Comparison of ENCODE assay signal across 8 cellular contexts in the genomic region with DNA sequence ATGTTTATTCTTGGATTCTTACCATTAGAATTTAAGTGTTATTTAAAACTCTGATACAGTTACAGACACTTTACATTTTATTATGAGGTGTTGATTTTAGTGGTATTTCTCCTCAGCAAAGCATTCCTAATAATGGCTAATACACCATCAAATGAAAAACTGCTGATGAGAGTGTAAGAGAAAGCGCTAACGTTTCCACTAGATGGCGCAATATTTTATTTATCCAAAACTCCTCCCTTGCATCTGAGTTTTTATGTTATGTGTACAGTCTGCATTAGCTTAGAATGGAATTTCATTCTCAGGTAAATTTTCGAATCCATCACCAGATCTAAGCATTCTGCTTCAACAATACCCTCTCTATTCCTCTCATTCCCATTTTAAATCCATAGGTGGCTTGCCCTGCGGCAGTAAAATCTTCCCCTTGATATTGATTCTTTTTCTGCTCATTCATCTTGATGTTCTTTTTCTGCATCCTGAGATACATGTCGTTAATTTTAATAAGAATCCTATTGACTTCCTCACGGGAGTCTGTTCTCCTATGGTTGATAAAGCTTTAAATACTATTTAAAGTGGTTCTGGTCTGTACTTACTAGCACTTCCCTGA. TPM values are rescaled to one million over a fixed set of nuclear protein-coding genes. Genes with fewer than 3 reads are reported as not detected.
DNase-seq lines count a peak whose midpoint lies in the region; ATAC-seq and TF ChIP-seq lines count a peak whose summit lies in the region.

No MANE protein-coding gene starts in this region.

- no peak overlapping the region for H3K9ac ChIP-seq in MM.1S (ENCODE audit: low read length)

- no peak for DNase-seq in stimulated activated naive CD8-positive, alpha-beta T cell treated with anti-CD3 and anti-CD28 coated beads, Interleukin-15, amount 100 ng/mL, for 72 hours
- DNase-seq in stimulated activated naive CD8-positive, alpha-beta T cell treated with anti-CD3 and anti-CD28 coated beads, Interleukin-15, Interleukin-2, amounts not matched to agents 100 U/mL and 50 U/mL, for 24 hours = no peak
- DNase-seq in HFF-Myc (ENCODE audit: extremely low read depth, low read depth) (no peak), MM.1S (peak; percentile 71), SW480 (ENCODE audit: low spot score) (peak; percentile 43), pulmonary artery endothelial cell (ENCODE audit: low read depth, low spot score) (peak; percentile 22)
- no peak for DNase-seq in activated naive CD4-positive, alpha-beta T cell treated with Interleukin-2 at 50 U/mL for 16 hours

- H3K9me2 ChIP-seq in MM.1S (replicated peaks; ENCODE audit: insufficient read depth, low read length) = no peaks in the 10 kb centered on the region

- H3K27me3 ChIP-seq in MM.1S (replicated peaks; ENCODE audit: insufficient read depth, low read length) = no peaks in the 10 kb centered on the region
- no peaks in the 10 kb centered on the region for H3K27me3 ChIP-seq in gastroesophageal sphincter

- H3K4me3 ChIP-seq in HFF-Myc (replicated peaks; ENCODE audit: low read depth, low read length) (no peak overlapping the region), MM.1S (ENCODE audit: low read length) (no peak overlapping the region), gastroesophageal sphincter (no peak overlapping the region)

- peaks cover 11% of the 10 kb centered on the region for H3K27me3 Mint-ChIP-seq in stimulated activated naive CD8-positive, alpha-beta T cell treated with anti-CD3 and anti-CD28 coated beads, Interleukin-15, amount 100 ng/mL, for 72 hours

- no peak overlapping the region for H3K4me3 Mint-ChIP-seq in stimulated activated naive CD8-positive, alpha-beta T cell treated with anti-CD3 and anti-CD28 coated beads, Interleukin-15, amount 100 ng/mL, for 72 hours

- peak; percentile 69 for ATAC-seq in stimulated activated naive CD8-positive, alpha-beta T cell treated with anti-CD3 and anti-CD28 coated beads, Interleukin-15, amount 100 ng/mL, for 72 hours
- ATAC-seq in stimulated activated naive CD8-positive, alpha-beta T cell treated with anti-CD3 and anti-CD28 coated beads, Interleukin-15, Interleukin-2, amounts not matched to agents 100 U/mL and 50 U/mL, for 24 hours = no peak
- ATAC-seq in gastroesophageal sphincter = peak; percentile 62

- H3K9me3 ChIP-seq in MM.1S (replicated peaks; ENCODE audit: insufficient read depth, low read length) (no peaks in the 10 kb centered on the region), gastroesophageal sphincter (no peaks in the 10 kb centered on the region)

- H3K4me2 ChIP-seq in MM.1S (ENCODE audit: low read depth, low read length) = no peak overlapping the region

- TF ChIP-seq EP300 in gastroesophageal sphincter (IDR thresholded peaks at IDR 0.05) = no peak

- H3K4me1 ChIP-seq in MM.1S (ENCODE audit: low read length) (no peaks in the 10 kb centered on the region), gastroesophageal sphincter (no peaks in the 10 kb centered on the region)

- H3F3A ChIP-seq in MM.1S (ENCODE audit: insufficient read depth, low read length) = no peaks in the 10 kb centered on the region

- H3K27ac Mint-ChIP-seq in stimulated activated naive CD8-positive, alpha-beta T cell treated with anti-CD3 and anti-CD28 coated beads, Interleukin-15, amount 100 ng/mL, for 72 hours = no peak overlapping the region

- 14 to 15% methylated on average over 7 of the region's 7 CpGs for WGBS in gastroesophageal sphincter (ENCODE audit: low coverage in 1 of 2), 2 donors

- H3K36me3 ChIP-seq in MM.1S (replicated peaks; ENCODE audit: insufficient read depth, low read length) (no peaks in the 10 kb centered on the region), gastroesophageal sphincter (no peaks in the 10 kb centered on the region)

- H3K9me3 Mint-ChIP-seq in stimulated activated naive CD8-positive, alpha-beta T cell treated with anti-CD3 and anti-CD28 coated beads, Interleukin-15, amount 100 ng/mL, for 72 hours = no peaks in the 10 kb centered on the region

- H3K79me2 ChIP-seq in MM.1S (ENCODE audit: low read length) = no peaks in the 10 kb centered on the region

- peaks cover 5% of the 10 kb centered on the region for H3K4me1 Mint-ChIP-seq in stimulated activated naive CD8-positive, alpha-beta T cell treated with anti-CD3 and anti-CD28 coated beads, Interleukin-15, amount 100 ng/mL, for 72 hours

- H2AFZ ChIP-seq in MM.1S (ENCODE audit: low read length) = no peak overlapping the region

- H3K27ac ChIP-seq in MM.1S (ENCODE audit: low read length) (no peak overlapping the region), gastroesophageal sphincter (no peak overlapping the region)

- no peaks in the 10 kb centered on the region for H4K20me1 ChIP-seq in MM.1S (ENCODE audit: insufficient read depth, low read length)

- TF ChIP-seq POLR2A in gastroesophageal sphincter (IDR thresholded peaks at IDR 0.05) = no peak

- TF ChIP-seq CTCF in HFF-Myc (IDR thresholded peaks at IDR 0.05; ENCODE audit: low read depth, low read length, missing control alignments) = peak; percentile 56
- TF ChIP-seq CTCF in MM.1S (IDR thresholded peaks at IDR 0.05; ENCODE audit: low read length) = peak; percentile 72
- TF ChIP-seq CTCF in gastroesophageal sphincter (IDR thresholded peaks at IDR 0.05) = peak; percentile 54 to 66 (median 58)

RNA-seq across cellular contexts. Expression of a gene that starts 53.9 kb away (rescaled TPM):
- total RNA-seq in gastroesophageal sphincter (10 to 100 TPM; 72.2 to 89.9 (median 82.4) TPM), pulmonary artery endothelial cell (34.1 and 55.1 TPM in 2 replicates)

RNA-seq across cellular contexts. Expression of a gene that starts 54.1 kb away (rescaled TPM):
- total RNA-seq in gastroesophageal sphincter = 1 to 10 TPM; 2.9 to 4.7 (median 3.9) TPM
- 0.46 and 1.3 TPM in 2 replicates for total RNA-seq in pulmonary artery endothelial cell

Comparison
In these comparisons a context has a peak if more than half of its experiments do, and no peak if none do; other contexts are left out.
1. DNase-seq: peak in MM.1S (single experiment), SW480 (single experiment) and pulmonary artery endothelial cell (single experiment); none in stimulated activated naive CD8-positive, alpha-beta T cell treated with anti-CD3 and anti-CD28 coated beads, Interleukin-15, amount 100 ng/mL, for 72 hours (0 of 2), stimulated activated naive CD8-positive, alpha-beta T cell treated with anti-CD3 and anti-CD28 coated beads, Interleukin-15, Interleukin-2, amounts not matched to agents 100 U/mL and 50 U/mL, for 24 hours (single experiment), HFF-Myc (single experiment) and activated naive CD4-positive, alpha-beta T cell treated with Interleukin-2 at 50 U/mL for 16 hours (single experiment).
2. Peak in every context shown above with its lines, with median percentiles within 50 percentile points of each other: CTCF ChIP-seq.